In the genomic region with DNA sequence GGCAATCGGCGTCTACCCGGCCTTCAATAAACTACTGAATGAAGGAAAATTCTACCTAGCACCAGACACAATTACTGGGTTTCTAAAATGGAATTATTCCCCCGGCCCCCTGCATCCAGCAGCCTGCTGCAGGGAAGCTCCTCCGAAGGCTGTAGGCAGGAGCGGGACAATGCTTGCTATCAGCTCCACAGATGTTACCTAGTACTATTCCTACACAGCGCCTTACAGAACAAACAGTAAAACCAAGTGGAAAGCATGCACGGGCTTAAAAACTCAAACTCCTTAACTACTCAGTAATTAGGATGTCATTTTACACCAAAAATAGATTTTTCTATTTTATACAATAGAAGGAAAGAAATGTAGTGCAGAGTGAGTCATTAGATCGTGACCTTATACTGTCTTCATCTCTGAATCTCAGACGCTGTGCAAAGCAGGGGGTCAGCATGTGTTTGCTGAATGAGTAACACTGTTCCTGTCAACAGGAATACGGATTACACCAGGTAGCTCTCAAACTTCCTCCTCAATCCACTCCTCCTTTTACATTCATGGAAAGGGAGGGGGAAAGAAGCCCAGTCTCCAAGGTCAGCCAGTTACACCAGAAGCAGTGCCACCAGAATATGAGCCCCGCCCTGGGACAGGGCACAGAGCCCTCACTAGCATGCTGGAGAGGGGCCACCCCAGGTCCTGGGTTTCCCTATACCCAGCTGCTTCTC, we compare ENCODE assay signal across 8 cellular contexts.
A peak's percentile ranks its signal among the peaks of the same experiment; 100 is the strongest.
DNase-seq lines count a peak whose midpoint lies in the region; ATAC-seq and TF ChIP-seq lines count a peak whose summit lies in the region.

No MANE protein-coding gene starts in this region.

- H3K4me2 ChIP-seq in mesendoderm (ENCODE audit: low read length) = no peak overlapping the region

- H3K36me3 ChIP-seq in colonic mucosa (no peaks in the 10 kb centered on the region), mesendoderm (ENCODE audit: control insufficient read depth, insufficient read depth, low read length) (no peaks in the 10 kb centered on the region)

- ATAC-seq in GM21529 (IDR thresholded peaks at IDR 0.05; ENCODE audit: unreplicated experiment) = no peak

- TF ChIP-seq CTCF in colonic mucosa (IDR thresholded peaks at IDR 0.05) = no peak

- H3K79me2 ChIP-seq in mesendoderm (ENCODE audit: control insufficient read depth, insufficient read depth, low read length) = peaks cover 29% of the 10 kb centered on the region

- H3K27me3 ChIP-seq in colonic mucosa (no peaks in the 10 kb centered on the region), mesendoderm (ENCODE audit: insufficient read depth, low read length, poor library complexity) (no peaks in the 10 kb centered on the region)

- H3K23ac ChIP-seq in mesendoderm (ENCODE audit: low read length) = no peak overlapping the region

- peaks cover 32% of the 10 kb centered on the region for H3K4me1 ChIP-seq in colonic mucosa
- H3K4me1 ChIP-seq in mesendoderm (ENCODE audit: control insufficient read depth, low read depth, low read length) = peaks cover 8% of the 10 kb centered on the region

- no peak overlapping the region for H2BK120ac ChIP-seq in mesendoderm (ENCODE audit: low read depth, low read length)

- no peak overlapping the region for H2BK15ac ChIP-seq in mesendoderm (replicated peaks; ENCODE audit: low read depth)

- H3K4ac ChIP-seq in mesendoderm (ENCODE audit: low read depth, low read length) = no peak overlapping the region

- H3K27ac ChIP-seq in colonic mucosa (peak overlapping the region; percentile 88), mesendoderm (ENCODE audit: low read depth, low read length) (peak overlapping the region; percentile 48)

- intact Hi-C loops in colonic mucosa (cut with DNase I) = loop anchor here (10.0 kb wide), 1 partner anchor 75 kb away; a partner anchor contains a TSS

- WGBS in mesendoderm (ENCODE audit: extremely low coverage, insufficient coverage, low lambda C conversion rate) = no CpG with 5 or more reads among the region's 12 CpGs

- H3K56ac ChIP-seq in mesendoderm (ENCODE audit: low read length) = no peak overlapping the region

- no peak overlapping the region for H2AK5ac ChIP-seq in mesendoderm (ENCODE audit: low read length)

- peak overlapping the region; percentile 36 to 56 for H3K9ac ChIP-seq in colonic mucosa (ENCODE audit: low read depth in 2 of 2, low read length in 2 of 2)
- no peak overlapping the region for H3K9ac ChIP-seq in mesendoderm (ENCODE audit: low read length)

- no peaks in the 10 kb centered on the region for H3K9me3 ChIP-seq in colonic mucosa

- H2BK5ac ChIP-seq in mesendoderm (ENCODE audit: low read length) = no peak overlapping the region

- peaks cover 29% of the 10 kb centered on the region for H3K79me1 ChIP-seq in mesendoderm (ENCODE audit: low read length)

- no peak overlapping the region for H3K4me3 ChIP-seq in colonic mucosa
- H3K4me3 ChIP-seq in mesendoderm (ENCODE audit: low read length) = no peak overlapping the region

- H3K18ac ChIP-seq in mesendoderm (ENCODE audit: low read length) = no peak overlapping the region

- no peak overlapping the region for H4K5ac ChIP-seq in mesendoderm (ENCODE audit: low read length)

- no peak overlapping the region for H4K8ac ChIP-seq in mesendoderm (ENCODE audit: low read depth, low read length)

- DNase-seq in A172 (ENCODE audit: low spot score) = peak; percentile 83
- DNase-seq in LHCN-M2 (ENCODE audit: low read depth) = peak; percentile 84
- peak; percentile 84 for DNase-seq in colonic mucosa
- DNase-seq in mesendoderm = peak; percentile 78
- no peak for DNase-seq in activated CD4-positive, alpha-beta T cell treated with anti-CD3 and anti-CD28 coated beads, Interleukin-2, amount 50 U/mL, for 1 hour
- no peak for DNase-seq in activated T-cell treated with anti-CD3 and anti-CD28 coated beads, Interleukin-2, amount 50 U/mL, for 48 hours
- no peak for DNase-seq in stimulated activated CD4-positive, alpha-beta T cell treated with anti-CD3 and anti-CD28 coated beads, Interleukin-4, amount 100 ng/mL, for 1 hour

Comparison
In these comparisons a context has a peak if more than half of its experiments do, and no peak if none do; other contexts are left out.
1. DNase-seq: peak in A172 (single experiment), LHCN-M2 (single experiment), colonic mucosa (single experiment) and mesendoderm (single experiment); none in activated CD4-positive, alpha-beta T cell treated with anti-CD3 and anti-CD28 coated beads, Interleukin-2, amount 50 U/mL, for 1 hour (single experiment), activated T-cell treated with anti-CD3 and anti-CD28 coated beads, Interleukin-2, amount 50 U/mL, for 48 hours (0 of 2) and stimulated activated CD4-positive, alpha-beta T cell treated with anti-CD3 and anti-CD28 coated beads, Interleukin-4, amount 100 ng/mL, for 1 hour (single experiment).